ENCODE assay signal across 1 cellular context in genomic region chr13:21603531-21604448, GRCh38.
A peak's percentile ranks its signal among the peaks of the same experiment; 100 is the strongest.
TF ChIP-seq lines count a peak whose summit lies in the region.

Gene MICU2 (minus strand): TSS chr13:21604170. CDS start chr13:21604148, 22 bp downstream.

TF ChIP-seq in HEK293, 187 proteins besides CTCF, POLR2A, EP300 and RAD21 (continued from another document and continues in another):
- TF ChIP-seq ZNF558 (tag by site-specific recombination; IDR thresholded peaks at IDR 0.05): no peak
- no peak for TF ChIP-seq ZNF560 (tag by site-specific recombination; IDR thresholded peaks at IDR 0.05; ENCODE audit: borderline replicate concordance)
- TF ChIP-seq ZNF16 (tag by site-specific recombination; IDR thresholded peaks at IDR 0.05; ENCODE audit: low read depth): no peak
- no peak for TF ChIP-seq KLF7 (tag by site-specific recombination; IDR thresholded peaks at IDR 0.05; ENCODE audit: borderline replicate concordance)
- TF ChIP-seq ZNF501 (tag by site-specific recombination; IDR thresholded peaks at IDR 0.05): peak; percentile 89
- no peak for TF ChIP-seq INSM2 (tag by site-specific recombination; IDR thresholded peaks at IDR 0.05)
- 0 out of 2 replicates have a peak, but pooled peaks have one; percentile 38 for TF ChIP-seq ZNF391 (tag by site-specific recombination; IDR thresholded peaks at IDR 0.05; ENCODE audit: borderline replicate concordance, low read depth)
- peak; percentile 89 for TF ChIP-seq SP3 (tag by site-specific recombination; IDR thresholded peaks at IDR 0.05)
- peak; percentile 67 for TF ChIP-seq ZBTB8A (tag by site-specific recombination; IDR thresholded peaks at IDR 0.05)
- no peak for TF ChIP-seq ZNF211 (tag by site-specific recombination; IDR thresholded peaks at IDR 0.05; ENCODE audit: low read depth)
- no peak for TF ChIP-seq PRDM2 (tag by site-specific recombination; IDR thresholded peaks at IDR 0.05; ENCODE audit: borderline replicate concordance)
- TF ChIP-seq SP7 (tag by site-specific recombination; IDR thresholded peaks at IDR 0.05): peak; percentile 76
- TF ChIP-seq PBX3 (CRISPR knock-in tag; IDR thresholded peaks at IDR 0.05): no peak
- TF ChIP-seq ZBTB6 (tag by site-specific recombination; IDR thresholded peaks at IDR 0.05): peak; percentile 60; the same call in 1 of the 2 replicates
- peak; percentile 76 for TF ChIP-seq ZXDB (tag by site-specific recombination; IDR thresholded peaks at IDR 0.05)
- no peak for TF ChIP-seq AEBP2 (tag by site-specific recombination; IDR thresholded peaks at IDR 0.05; ENCODE audit: borderline replicate concordance)
- TF ChIP-seq ZBTB20 (tag by site-specific recombination; IDR thresholded peaks at IDR 0.05): peak; percentile 63; the same call in 1 of the 2 replicates
- TF ChIP-seq ZNF449 (tag by site-specific recombination; IDR thresholded peaks at IDR 0.05): 0 out of 2 replicates have a peak, but pooled peaks have one; percentile 5
- TF ChIP-seq ZNF600 (tag by site-specific recombination; IDR thresholded peaks at IDR 0.05): peak; percentile 71; the same call in 1 of the 2 replicates
- no peak for TF ChIP-seq ZNF658 (tag by site-specific recombination; IDR thresholded peaks at IDR 0.05)
- TF ChIP-seq KLF8 (tag by site-specific recombination; IDR thresholded peaks at IDR 0.05): peak; percentile 89; the same call in 1 of the 2 replicates
- TF ChIP-seq ZNF223 (tag by site-specific recombination; IDR thresholded peaks at IDR 0.05): 0 out of 2 replicates have a peak, but pooled peaks have one; percentile 29
- TF ChIP-seq ZNF26 (tag by site-specific recombination; IDR thresholded peaks at IDR 0.05): no peak
- TF ChIP-seq ZNF146 (tag by site-specific recombination; IDR thresholded peaks at IDR 0.05): 0 out of 2 replicates have a peak, but pooled peaks have one; percentile 5
- 0 out of 2 replicates have a peak, but pooled peaks have one; percentile 11 for TF ChIP-seq FEZF1 (tag by site-specific recombination; IDR thresholded peaks at IDR 0.05)
- peak; percentile 33; the same call in 1 of the 2 replicates for TF ChIP-seq TRIM28 (IDR thresholded peaks at IDR 0.05; ENCODE audit: borderline replicate concordance, low read length)
- TF ChIP-seq ZIC2 (tag by site-specific recombination; IDR thresholded peaks at IDR 0.05): no peak; the same call in 1 of the 2 replicates
- 0 out of 2 replicates have a peak, but pooled peaks have one; percentile 6 for TF ChIP-seq ZNF549 (tag by site-specific recombination; IDR thresholded peaks at IDR 0.05)
- TF ChIP-seq ZNF707 (tag by site-specific recombination; IDR thresholded peaks at IDR 0.05): no peak
- TF ChIP-seq KLF10 (tag by site-specific recombination; IDR thresholded peaks at IDR 0.05): peak; percentile 60; the same call in 1 of the 2 replicates
- TF ChIP-seq ZNF398 (tag by site-specific recombination; IDR thresholded peaks at IDR 0.05): peak; percentile 49; the same call in 1 of the 2 replicates
- peak; percentile 79 for TF ChIP-seq PRDM10 (tag by site-specific recombination; IDR thresholded peaks at IDR 0.05)
- peak; percentile 65 for TF ChIP-seq KLF16 (tag by site-specific recombination; IDR thresholded peaks at IDR 0.05)
- peak; percentile 57 for TF ChIP-seq GLIS1 (tag by site-specific recombination; IDR thresholded peaks at IDR 0.05)
- TF ChIP-seq ZEB2 (tag by site-specific recombination; IDR thresholded peaks at IDR 0.05): peak; percentile 76
- peak; percentile 63 for TF ChIP-seq KLF9 (tag by site-specific recombination; IDR thresholded peaks at IDR 0.05; ENCODE audit: low read depth)
- peak; percentile 64 for TF ChIP-seq SP2 (tag by site-specific recombination; IDR thresholded peaks at IDR 0.05)
- peak; percentile 40; the same call in 1 of the 2 replicates for TF ChIP-seq ZNF768 (tag by site-specific recombination; IDR thresholded peaks at IDR 0.05)
- no peak for TF ChIP-seq ZSCAN23 (tag by site-specific recombination; IDR thresholded peaks at IDR 0.05)
